In genomic region chr11:84780689-84781293, GRCh38 we compare ENCODE assay signal across 9 cellular contexts.
DNase-seq lines count a peak whose midpoint lies in the region; ATAC-seq, FAIRE-seq and TF ChIP-seq lines count a peak whose summit lies in the region.
"Had no signal": no experiment of that assay in that cellular context is flagged by ENCODE, and none has a peak within 500 bp of the region (broad histone marks: within the 10 kb centered on the region; RNA-seq: fewer than 3 reads in every experiment).

No MANE protein-coding gene starts in this region.

- H3K18ac ChIP-seq in H1 (ENCODE audit: extremely low read depth, low read length) = no peak overlapping the region

- H3K4me3 ChIP-seq in H1 (ENCODE audit: extremely low read depth in 1 of 4, insufficient read depth in 2 of 4, low read depth in 3 of 4, low read length in 4 of 4) = no peak overlapping the region

- H4K20me1 ChIP-seq in H1 (replicated peaks in 1 of 2; ENCODE audit: control insufficient read depth in 1 of 2, insufficient read depth in 2 of 2, low read length in 2 of 2) = no peaks in the 10 kb centered on the region

- peaks cover 14% of the 10 kb centered on the region for H3K27me3 Mint-ChIP-seq in osteocyte (ENCODE audit: unreplicated experiment)
- H3K27me3 Mint-ChIP-seq in activated T-helper 17 cell treated with anti-CD3 and anti-CD28 coated beads, Interleukin-2, amount 50 U/mL, for 72 hours = no peaks in the 10 kb centered on the region

- no peak overlapping the region for H3K9ac ChIP-seq in H1 (replicated peaks in 1 of 4; ENCODE audit: extremely low read depth in 1 of 4, low read depth in 3 of 4, low read length in 3 of 4)

- no peak overlapping the region for H2BK5ac ChIP-seq in H1 (ENCODE audit: low read depth, low read length)

- TF ChIP-seq RAD21 in H1 (IDR thresholded peaks at IDR 0.05 in 1 of 2, conservative IDR thresholded peaks at IDR 0.05 in 1 of 2; ENCODE audit: low read depth in 2 of 2, low read length in 2 of 2) = peak; percentile 73

- TF ChIP-seq CTCF in 22Rv1 (IDR thresholded peaks at IDR 0.05) (peak; percentile 80), H1 (IDR thresholded peaks at IDR 0.05; ENCODE audit: control extremely low read depth in 1 of 3, insufficient read depth in 1 of 3, low read depth in 1 of 3, low read length in 3 of 3) (peak in 2 of 3 experiments; percentile 43 to 52; a peak in 2 of 4 replicates), osteocyte (IDR thresholded peaks at IDR 0.05) (peak; percentile 50)

- TF ChIP-seq EP300 in H1 (IDR thresholded peaks at IDR 0.05; ENCODE audit: borderline replicate concordance in 1 of 2, low read depth in 2 of 2, low read length in 2 of 2) = no peak

- no peaks in the 10 kb centered on the region for H3K9me3 Mint-ChIP-seq in osteocyte (ENCODE audit: unreplicated experiment)
- peaks cover 22% of the 10 kb centered on the region for H3K9me3 Mint-ChIP-seq in activated T-helper 17 cell treated with anti-CD3 and anti-CD28 coated beads, Interleukin-2, amount 50 U/mL, for 72 hours

- no peak overlapping the region for H2BK120ac ChIP-seq in H1 (replicated peaks; ENCODE audit: low read depth, low read length)

- no peaks in the 10 kb centered on the region for H3K4me1 ChIP-seq in H1 (replicated peaks in 1 of 4; ENCODE audit: control insufficient read depth in 3 of 4, insufficient read depth in 4 of 4, low read length in 3 of 4)

- H3K36me3 Mint-ChIP-seq in osteocyte (ENCODE audit: unreplicated experiment) = no peaks in the 10 kb centered on the region
- H3K36me3 Mint-ChIP-seq in activated T-helper 17 cell treated with anti-CD3 and anti-CD28 coated beads, Interleukin-2, amount 50 U/mL, for 72 hours (ENCODE audit: low read depth) = no peaks in the 10 kb centered on the region
- H3K36me3 Mint-ChIP-seq: brain had no signal

- no peak overlapping the region for H3K27ac Mint-ChIP-seq in osteocyte (ENCODE audit: unreplicated experiment)
- no peak overlapping the region for H3K27ac Mint-ChIP-seq in activated T-helper 17 cell treated with anti-CD3 and anti-CD28 coated beads, Interleukin-2, amount 50 U/mL, for 72 hours
- H3K27ac Mint-ChIP-seq: brain had no signal

- no peak overlapping the region for H4K5ac ChIP-seq in H1 (ENCODE audit: insufficient read length, low read depth, low read length)

- no peak overlapping the region for H3K4me2 ChIP-seq in H1 (ENCODE audit: insufficient read depth in 1 of 2, low read depth in 2 of 2, low read length in 2 of 2)

- H4K8ac ChIP-seq in H1 (ENCODE audit: extremely low read depth, insufficient read depth, low read length) = no peak overlapping the region

- FAIRE-seq in H1 (lab: Jason Lieb, UNC) = peak; percentile 19

- H3K27me3 ChIP-seq in H1 (replicated peaks in 1 of 4; ENCODE audit: control insufficient read depth in 3 of 4, extremely low read depth in 1 of 4, insufficient read depth in 3 of 4, low read length in 3 of 4) = no peaks in the 10 kb centered on the region

- peak; percentile 50 for ATAC-seq in GM18502 (IDR thresholded peaks at IDR 0.05; ENCODE audit: poor library complexity, unreplicated experiment)
- no peak for ATAC-seq in activated T-helper 17 cell treated with anti-CD3 and anti-CD28 coated beads, Interleukin-2, amount 50 U/mL, for 72 hours (replicated peaks)

- H2BK20ac ChIP-seq in H1 (ENCODE audit: low read length) = no peak overlapping the region

- H3K4me1 Mint-ChIP-seq in osteocyte (ENCODE audit: unreplicated experiment) = no peaks in the 10 kb centered on the region
- H3K4me1 Mint-ChIP-seq in activated T-helper 17 cell treated with anti-CD3 and anti-CD28 coated beads, Interleukin-2, amount 50 U/mL, for 72 hours = no peaks in the 10 kb centered on the region
- H3K4me1 Mint-ChIP-seq: brain had no signal

- H3K9me3 ChIP-seq in H1 (ENCODE audit: insufficient read depth in 2 of 2, low read depth in 1 of 2, low read length in 1 of 2) = no peaks in the 10 kb centered on the region

- POLR2A ChIA-PET in H1 (lab: Charles Lee; ENCODE audit: partially characterized antibody) = no interaction called here

- no peaks in the 10 kb centered on the region for H3K23me2 ChIP-seq in H1 (ENCODE audit: low read depth, low read length)

- H2AK5ac ChIP-seq in H1 (ENCODE audit: low read depth, low read length) = no peak overlapping the region

- no peak overlapping the region for H2AFZ ChIP-seq in H1 (ENCODE audit: low read length)

- no peak overlapping the region for H3K4ac ChIP-seq in H1 (replicated peaks; ENCODE audit: insufficient read length, low read depth, low read length)

- 56% methylated on average over 3 of the region's 3 CpGs; no CpG with 5 or more reads in 1 of the 2 experiments for WGBS in H1 (ENCODE audit: extremely low coverage in 1 of 2, insufficient coverage in 1 of 2, insufficient read length in 1 of 2, insufficient replicate concordance in 2 of 2, low coverage in 1 of 2, low lambda C conversion rate in 2 of 2, missing lambda C conversion rate in 1 of 2), 2 experiments

- no peaks in the 10 kb centered on the region for H3K79me2 ChIP-seq in H1 (ENCODE audit: control insufficient read depth in 1 of 2, insufficient read depth in 2 of 2, low read length in 2 of 2)

- H2BK12ac ChIP-seq in H1 (ENCODE audit: low read depth, low read length) = no peak overlapping the region

- no peak overlapping the region for H3K56ac ChIP-seq in H1 (replicated peaks; ENCODE audit: insufficient read length, low read depth, low read length)

- no peak overlapping the region for H3K4me3 Mint-ChIP-seq in osteocyte (ENCODE audit: unreplicated experiment)
- no peak overlapping the region for H3K4me3 Mint-ChIP-seq in activated T-helper 17 cell treated with anti-CD3 and anti-CD28 coated beads, Interleukin-2, amount 50 U/mL, for 72 hours
- H3K4me3 Mint-ChIP-seq: brain had no signal

- no peak overlapping the region for H3K23ac ChIP-seq in H1 (ENCODE audit: insufficient read length)

- TF ChIP-seq POLR2A in H1 (IDR thresholded peaks at IDR 0.05; ENCODE audit: control extremely low read depth in 1 of 2, low read depth in 2 of 2, low read length in 2 of 2) = no peak

- no peak overlapping the region for H3K14ac ChIP-seq in H1 (ENCODE audit: insufficient read length)

- CTCF ChIA-PET in H1 (lab: Charles Lee; ENCODE audit: partially characterized antibody) = interaction anchor here (0.6 to 2.3 kb wide), 17 partner anchors 8 to 811 kb away, joined by 3 to 16 read pairs (median 4); no protein-coding TSS in a partner anchor

- no peak overlapping the region for H3K27ac ChIP-seq in 22Rv1
- no peak overlapping the region for H3K27ac ChIP-seq in H1 (ENCODE audit: low read depth, low read length)

- H3K79me1 ChIP-seq in H1 (ENCODE audit: low read depth, low read length) = no peaks in the 10 kb centered on the region

- no peak overlapping the region for H2BK15ac ChIP-seq in H1 (ENCODE audit: low read length)

- peak; percentile 17 for DNase-seq in NCI-H460 (ENCODE audit: extremely low read depth, low read depth)
- no peak for DNase-seq in H1 (ENCODE audit: low read depth in 1 of 2, low spot score in 2 of 2)
- no peak for DNase-seq in osteocyte (ENCODE audit: extremely low spot score, unreplicated experiment)
- no peak for DNase-seq in stimulated activated CD4-positive, alpha-beta T cell treated with anti-CD3 and anti-CD28 coated beads, Interleukin-2, amount 100 ng/mL, for 24 hours
- DNase-seq in stimulated activated CD4-positive, alpha-beta T cell treated with anti-CD3 and anti-CD28 coated beads, Interleukin-15, amount 100 ng/mL, for 24 hours = no peak

- no peaks in the 10 kb centered on the region for H3K36me3 ChIP-seq in H1 (ENCODE audit: control insufficient read depth in 2 of 4, insufficient read depth in 4 of 4, low read length in 3 of 4)

- H4K91ac ChIP-seq in H1 (replicated peaks; ENCODE audit: insufficient read length, low read length) = no peak overlapping the region

TF ChIP-seq in H1, 55 proteins besides CTCF, POLR2A, EP300 and RAD21:
- TF ChIP-seq E2F6 (IDR thresholded peaks at IDR 0.05) (no peak), EGR1 (IDR thresholded peaks at IDR 0.05; ENCODE audit: borderline replicate concordance, low read depth, low read length) (no peak), BRCA1 (IDR thresholded peaks at IDR 0.05; ENCODE audit: low read depth, low read length) (no peak), CHD1 (IDR thresholded peaks at IDR 0.05; ENCODE audit: low read depth, low read length) (no peak), POU5F1 (IDR thresholded peaks at IDR 0.05; ENCODE audit: low read depth, low read length) (no peak), CHD2 (IDR thresholded peaks at IDR 0.05; ENCODE audit: low read length) (no peak), TAF1 (IDR thresholded peaks at IDR 0.05; ENCODE audit: low read depth, low read length) (no peak), BACH1 (IDR thresholded peaks at IDR 0.05; ENCODE audit: low read length) (no peak), TAF7 (optimal IDR thresholded peaks at IDR 0.05; ENCODE audit: borderline replicate concordance, low read depth, low read length) (no peak), SIRT6 (IDR thresholded peaks at IDR 0.05; ENCODE audit: low read length) (no peak), SAP30 (IDR thresholded peaks at IDR 0.05; ENCODE audit: insufficient read depth, insufficient replicate concordance, low read length) (no peak), EZH2 (IDR thresholded peaks at IDR 0.05; ENCODE audit: low read depth, low read length, severe bottlenecking) (no peak), ATF3 (IDR thresholded peaks at IDR 0.05; ENCODE audit: insufficient read depth, low read depth, low read length) (no peak), KDM1A (IDR thresholded peaks at IDR 0.05; ENCODE audit: borderline replicate concordance, low read length) (no peak), NRF1 (IDR thresholded peaks at IDR 0.05; ENCODE audit: low read depth, low read length) (no peak), RFX5 (IDR thresholded peaks at IDR 0.05; ENCODE audit: borderline replicate concordance, low read depth, low read length) (no peak), BCL11A (IDR thresholded peaks at IDR 0.05; ENCODE audit: low read depth in 2 of 2, low read length in 2 of 2) (no peak), CBX5 (IDR thresholded peaks at IDR 0.05; ENCODE audit: low read depth, low read length) (no peak), SP4 (IDR thresholded peaks at IDR 0.05; ENCODE audit: low read length) (no peak), TEAD4 (IDR thresholded peaks at IDR 0.05; ENCODE audit: low read depth, low read length) (no peak)
